In the genomic region with DNA sequence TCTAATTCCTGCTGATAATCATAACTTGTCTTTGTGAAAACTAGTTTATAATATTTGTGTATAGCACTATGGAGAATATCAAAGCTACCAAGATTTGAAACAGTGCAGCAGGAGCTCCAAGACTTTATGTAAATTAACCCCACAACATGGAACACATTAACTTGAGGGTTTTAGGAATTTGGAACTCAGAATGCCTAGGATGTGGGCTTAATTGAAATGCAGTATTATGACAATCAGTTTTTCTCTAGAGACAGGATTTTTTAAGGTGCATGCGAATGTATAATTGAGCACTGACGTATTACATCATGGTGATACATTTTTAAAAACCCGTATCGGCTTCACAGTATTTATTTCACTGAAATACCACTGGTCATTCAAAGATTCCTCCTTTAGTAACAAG, we compare ENCODE assay signal across 14 cellular contexts.
DNase-seq lines count a peak whose midpoint lies in the region; ATAC-seq and TF ChIP-seq lines count a peak whose summit lies in the region.
"Had no signal": no experiment of that assay in that cellular context is flagged by ENCODE, and none has a peak within 500 bp of the region (broad histone marks: within the 10 kb centered on the region; RNA-seq: fewer than 3 reads in every experiment).

No MANE protein-coding gene starts in this region.

- peak; percentile 41 for DNase-seq in AG10803 (ENCODE audit: low read depth)
- no peak for DNase-seq in GM23338 (ENCODE audit: low spot score)
- peak; percentile 18 for DNase-seq in astrocyte of the cerebellum (ENCODE audit: low read depth)
- peak; percentile 8 for DNase-seq in putamen (ENCODE audit: low spot score)
- no peak for DNase-seq in NCI-H128 (lab: John Stamatoyannopoulos, UW; ENCODE audit: unreplicated experiment)
- no peak for DNase-seq in endothelial cell (ENCODE audit: low spot score)
- DNase-seq in HuH-7 (ENCODE audit: low spot score), result no peak
- DNase-seq: CD4-positive, CD25-positive, alpha-beta regulatory T cell; DMS53; GF-D8; H7 had no signal

- H3K36me3 Mint-ChIP-seq in GM23338 (ENCODE audit: low read depth) (no peaks in the 10 kb centered on the region), endothelial cell (ENCODE audit: low read depth, unreplicated experiment) (no peaks in the 10 kb centered on the region)
- H3K36me3 Mint-ChIP-seq: CD4-positive, CD25-positive, alpha-beta regulatory T cell had no signal

- no peaks in the 10 kb centered on the region for H3K27me3 ChIP-seq in GM23338 (ENCODE audit: insufficient read depth)
- H3K27me3 ChIP-seq: BLaER1 treated with 17β-estradiol and CSF1 and Interleukin-3, amounts not matched to agents 10 nM and 100 nM had no signal

- no peaks in the 10 kb centered on the region for H3K36me3 ChIP-seq in GM23338 (ENCODE audit: insufficient read depth)
- H3K36me3 ChIP-seq: BLaER1 treated with 17β-estradiol and CSF1 and Interleukin-3, amounts not matched to agents 10 nM and 100 nM had no signal

- no peaks in the 10 kb centered on the region for H3K9me2 ChIP-seq in GM23338 (ENCODE audit: insufficient read depth)

- H3K79me2 ChIP-seq in GM23338 (replicated peaks; ENCODE audit: insufficient read depth), result no peaks in the 10 kb centered on the region

- H3K4me1 Mint-ChIP-seq in GM23338 (no peaks in the 10 kb centered on the region; the same call in 2 of the 3 replicates), endothelial cell (ENCODE audit: unreplicated experiment) (peaks cover 14% of the 10 kb centered on the region)
- H3K4me1 Mint-ChIP-seq: CD4-positive, CD25-positive, alpha-beta regulatory T cell had no signal

- in situ Hi-C loops in astrocyte of the cerebellum (cut with HindIII; ENCODE audit: low sequenced_read_pairs), result no loop called here

- H3K4me3 ChIP-seq in AG10803 (ENCODE audit: low read length) (no peak overlapping the region), GM23338 (no peak overlapping the region), astrocyte of the cerebellum (ENCODE audit: low read depth, low read length) (no peak overlapping the region)
- H3K4me3 ChIP-seq: A549; BLaER1 treated with 17β-estradiol and CSF1 and Interleukin-3, amounts not matched to agents 10 nM and 100 nM; GM12878 had no signal

- no peak for ATAC-seq in GM23338
- ATAC-seq: A549, GM12878 had no signal

- H3K27ac Mint-ChIP-seq in GM23338, result 0 out of 2 replicates have a peak overlapping the region, but pooled peaks have one; percentile 56
- no peak overlapping the region for H3K27ac Mint-ChIP-seq in endothelial cell (ENCODE audit: unreplicated experiment)
- H3K27ac Mint-ChIP-seq: CD4-positive, CD25-positive, alpha-beta regulatory T cell had no signal

- no peaks in the 10 kb centered on the region for H3K27me3 Mint-ChIP-seq in GM23338 (ENCODE audit: insufficient read depth, low read depth, poor library complexity)
- H3K27me3 Mint-ChIP-seq in endothelial cell (ENCODE audit: unreplicated experiment), result no peaks in the 10 kb centered on the region
- H3K27me3 Mint-ChIP-seq: CD4-positive, CD25-positive, alpha-beta regulatory T cell had no signal

- H3K27ac ChIP-seq in GM23338 (ENCODE audit: low read depth), result no peak overlapping the region
- H3K27ac ChIP-seq: A549; BLaER1 treated with 17β-estradiol and CSF1 and Interleukin-3, amounts not matched to agents 10 nM and 100 nM had no signal

- no peaks in the 10 kb centered on the region for H4K20me1 ChIP-seq in GM23338 (replicated peaks; ENCODE audit: insufficient read depth)
- H4K20me1 ChIP-seq: BLaER1 treated with 17β-estradiol and CSF1 and Interleukin-3, amounts not matched to agents 10 nM and 100 nM had no signal

- H2AFZ ChIP-seq in GM23338, result no peak overlapping the region; the same call in 1 of the 2 replicates

- H3K4me2 ChIP-seq in GM23338, result no peak overlapping the region
- H3K4me2 ChIP-seq: A549; BLaER1 treated with 17β-estradiol and CSF1 and Interleukin-3, amounts not matched to agents 10 nM and 100 nM had no signal

- H3K4me3 Mint-ChIP-seq in GM23338 (no peak overlapping the region), endothelial cell (ENCODE audit: unreplicated experiment) (no peak overlapping the region)
- H3K4me3 Mint-ChIP-seq: CD4-positive, CD25-positive, alpha-beta regulatory T cell had no signal

- no peaks in the 10 kb centered on the region for H3K4me1 ChIP-seq in GM23338 (ENCODE audit: insufficient read depth)
- H3K4me1 ChIP-seq: A549 had no signal

- no peaks in the 10 kb centered on the region for H3F3A ChIP-seq in GM23338 (replicated peaks; ENCODE audit: low read depth)

- TF ChIP-seq CTCF in AG10803 (conservative IDR thresholded peaks at IDR 0.05; ENCODE audit: low read length), result no peak
- TF ChIP-seq CTCF in GM23338 (conservative IDR thresholded peaks at IDR 0.05; ENCODE audit: low read depth in 2 of 2), result no peak
- TF ChIP-seq CTCF in astrocyte of the cerebellum (IDR thresholded peaks at IDR 0.05; ENCODE audit: low read depth, low read length, missing control alignments), result no peak
- no peak for TF ChIP-seq CTCF in endothelial cell (IDR thresholded peaks at IDR 0.05; ENCODE audit: unreplicated experiment)

- H3K9me3 Mint-ChIP-seq in GM23338, result no peaks in the 10 kb centered on the region
- H3K9me3 Mint-ChIP-seq in endothelial cell (ENCODE audit: unreplicated experiment), result no peaks in the 10 kb centered on the region

TF ChIP-seq in GM23338, 12 proteins besides CTCF, POLR2A, EP300 and RAD21:
- TF ChIP-seq EZH2phosphoT487 (IDR thresholded peaks at IDR 0.05; ENCODE audit: unreplicated experiment) (no peak), CREB1 (CRISPR knock-in tag; IDR thresholded peaks at IDR 0.05; ENCODE audit: low read depth) (no peak), ZNF331 (CRISPR knock-in tag; IDR thresholded peaks at IDR 0.05; ENCODE audit: low read depth) (no peak)

Comparison
In these comparisons a context has a peak if more than half of its experiments do, and no peak if none do; other contexts are left out.
1. DNase-seq: peak in AG10803 (single experiment), astrocyte of the cerebellum (single experiment) and putamen (single experiment); none in GM23338 (single experiment), NCI-H128 (single experiment), endothelial cell (single experiment) and HuH-7 (single experiment).